8 cellular contexts compared by ENCODE assay signal in genomic region chr9:2158111-2158610, GRCh38.
A peak's percentile ranks its signal among the peaks of the same experiment; 100 is the strongest.
DNase-seq lines count a peak whose midpoint lies in the region; ATAC-seq, FAIRE-seq and TF ChIP-seq lines count a peak whose summit lies in the region.

No MANE protein-coding gene starts in this region.

- peaks cover 38 to 65% (median 51%) of the 10 kb centered on the region in 3 donors for H3K4me1 Mint-ChIP-seq in IgD-negative memory B cell

- H3K27me3 ChIP-seq in bronchial epithelial cell (ENCODE audit: control insufficient read depth, insufficient read depth, low read length): no peaks in the 10 kb centered on the region

- no peak for FAIRE-seq in bronchial epithelial cell (lab: Jason Lieb, UNC)
- peak; percentile 85 for FAIRE-seq in islet of Langerhans (lab: Jason Lieb, UNC)

- DNase-seq in DMS53 (lab: John Stamatoyannopoulos, UW): peak; percentile 44
- DNase-seq in bronchial epithelial cell (ENCODE audit: low read depth): peak; percentile 73
- DNase-seq in smooth muscle cell of the brain vasculature (ENCODE audit: low read depth, low spot score): peak; percentile 15
- no peak for DNase-seq in NCI-H510A treated with DMSO at 0.1 percent for 48 hours (lab: John Stamatoyannopoulos, UW)

- H3K4me3 ChIP-seq in bronchial epithelial cell (ENCODE audit: low read depth, low read length): peak overlapping the region; percentile 36

- no peaks in the 10 kb centered on the region for H3K9me3 Mint-ChIP-seq in IgD-negative memory B cell

- H3K27ac Mint-ChIP-seq in IgD-negative memory B cell: peak overlapping the region; percentile 68 to 95 (median 92)

- no peak for TF ChIP-seq CTCF in bronchial epithelial cell (IDR thresholded peaks at IDR 0.05; ENCODE audit: insufficient read depth, low read length, severe bottlenecking)

- ATAC-seq in GM21528 (IDR thresholded peaks at IDR 0.05; ENCODE audit: low FRiP score, unreplicated experiment) (peak; percentile 51), SK-N-SH treated with all-trans-retinoic acid at 6 μM for 48 hours (peak; percentile 81)

- no peaks in the 10 kb centered on the region for H3K27me3 Mint-ChIP-seq in IgD-negative memory B cell

- peak overlapping the region; percentile 87 to 98 (median 93) for H3K4me3 Mint-ChIP-seq in IgD-negative memory B cell

- peaks cover 2% of the 10 kb centered on the region for H3K36me3 ChIP-seq in bronchial epithelial cell (ENCODE audit: control insufficient read depth, insufficient read depth, low read length)

- H3K36me3 Mint-ChIP-seq in IgD-negative memory B cell: peaks cover 9% of the 10 kb centered on the region

TF ChIP-seq in SK-N-SH treated with all-trans-retinoic acid at 6 μM for 48 hours, 23 proteins besides CTCF, POLR2A, EP300 and RAD21:
- TF ChIP-seq ZFP30 (CRISPR knock-in tag; IDR thresholded peaks at IDR 0.05) (no peak), TCF4 (CRISPR knock-in tag; IDR thresholded peaks at IDR 0.05; ENCODE audit: borderline replicate concordance) (no peak), OSR1 (CRISPR knock-in tag; IDR thresholded peaks at IDR 0.05) (no peak), CREB5 (CRISPR knock-in tag; IDR thresholded peaks at IDR 0.05; ENCODE audit: low read depth) (no peak), ZC3H10 (CRISPR knock-in tag; IDR thresholded peaks at IDR 0.05) (no peak), ZNF565 (CRISPR knock-in tag; conservative IDR thresholded peaks at IDR 0.05; ENCODE audit: low read depth) (no peak), BACH2 (CRISPR knock-in tag; IDR thresholded peaks at IDR 0.05; ENCODE audit: borderline replicate concordance) (no peak), ZFP3 (CRISPR knock-in tag; IDR thresholded peaks at IDR 0.05) (no peak), CSRNP3 (CRISPR knock-in tag; IDR thresholded peaks at IDR 0.05) (no peak), ESRRG (CRISPR knock-in tag; IDR thresholded peaks at IDR 0.05) (no peak), TOX (CRISPR knock-in tag; IDR thresholded peaks at IDR 0.05; ENCODE audit: borderline replicate concordance) (no peak), ARNTL (CRISPR knock-in tag; IDR thresholded peaks at IDR 0.05; ENCODE audit: borderline replicate concordance, low read depth) (no peak), POU6F1 (CRISPR knock-in tag; IDR thresholded peaks at IDR 0.05; ENCODE audit: borderline replicate concordance, low read depth) (no peak), PPARA (CRISPR knock-in tag; IDR thresholded peaks at IDR 0.05; ENCODE audit: borderline replicate concordance) (no peak), ZNF8 (CRISPR knock-in tag; IDR thresholded peaks at IDR 0.05) (no peak)
